Comparison of ENCODE assay signal across 9 cellular contexts in the genomic region with DNA sequence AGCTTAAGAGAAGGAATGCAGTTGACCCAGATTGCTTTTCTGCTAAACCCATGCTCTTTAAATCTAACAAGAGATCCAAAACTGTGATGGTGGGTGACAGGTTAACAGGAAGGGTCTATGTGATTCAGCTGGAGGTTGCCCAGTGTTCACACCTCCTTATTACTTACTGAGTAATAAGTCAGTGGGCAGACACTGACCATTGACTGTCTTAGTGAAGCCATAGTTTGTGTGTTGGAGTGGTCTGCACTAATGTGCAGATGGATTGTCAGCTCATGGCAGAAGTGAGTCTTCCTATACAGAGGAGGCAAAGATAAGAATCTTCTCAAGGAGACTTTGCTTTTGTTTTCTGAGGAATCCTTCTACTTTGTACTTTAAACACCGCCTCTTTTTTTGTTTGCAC. TPM values are rescaled to one million over a fixed set of nuclear protein-coding genes. Genes with fewer than 3 reads are reported as not detected.
DNase-seq lines count a peak whose midpoint lies in the region; ATAC-seq and TF ChIP-seq lines count a peak whose summit lies in the region.
"Had no signal": no experiment of that assay in that cellular context is flagged by ENCODE, and none has a peak within 500 bp of the region (broad histone marks: within the 10 kb centered on the region; RNA-seq: fewer than 3 reads in every experiment).

No MANE protein-coding gene starts in this region.

- H3K27me3 Mint-ChIP-seq in activated naive CD4-positive, alpha-beta T cell treated with anti-CD3 and anti-CD28 coated beads for 36 hours (ENCODE audit: low read depth) = no peaks in the 10 kb centered on the region
- H3K27me3 Mint-ChIP-seq in activated naive CD8-positive, alpha-beta T cell treated with anti-CD3 and anti-CD28 coated beads, Interleukin-2, amount 10 ng/mL, durations not matched to agents 7 days and 5 days = no peaks in the 10 kb centered on the region
- H3K27me3 Mint-ChIP-seq in type B pancreatic cell = no peaks in the 10 kb centered on the region

- H3K27me3 ChIP-seq in left lung = peaks cover 0 to 5% of the 10 kb centered on the region in 2 donors

- H3K4me3 Mint-ChIP-seq in activated naive CD4-positive, alpha-beta T cell treated with anti-CD3 and anti-CD28 coated beads for 36 hours = peak overlapping the region; percentile 82
- peak overlapping the region; percentile 92 for H3K4me3 Mint-ChIP-seq in activated naive CD8-positive, alpha-beta T cell treated with anti-CD3 and anti-CD28 coated beads, Interleukin-2, amount 10 ng/mL, durations not matched to agents 7 days and 5 days
- peak overlapping the region; percentile 95 for H3K4me3 Mint-ChIP-seq in type B pancreatic cell

- TF ChIP-seq CTCF in left lung (IDR thresholded peaks at IDR 0.05) (no peak), type B pancreatic cell (conservative IDR thresholded peaks at IDR 0.05) (no peak)

- H3K9me3 Mint-ChIP-seq in activated naive CD4-positive, alpha-beta T cell treated with anti-CD3 and anti-CD28 coated beads for 36 hours = no peaks in the 10 kb centered on the region
- H3K9me3 Mint-ChIP-seq in activated naive CD8-positive, alpha-beta T cell treated with anti-CD3 and anti-CD28 coated beads, Interleukin-2, amount 10 ng/mL, durations not matched to agents 7 days and 5 days = no peaks in the 10 kb centered on the region
- H3K9me3 Mint-ChIP-seq in type B pancreatic cell = no peaks in the 10 kb centered on the region

- CTCF ChIA-PET in activated naive CD4-positive, alpha-beta T cell treated with anti-CD3 and anti-CD28 coated beads for 36 hours (lab: Charles Lee) = interaction anchor here (0.8 to 1.4 kb wide), 4 partner anchors 17 to 31 kb away, joined by 3 to 7 read pairs (median 5); no protein-coding TSS in a partner anchor

- intact Hi-C loops in activated naive CD4-positive, alpha-beta T cell treated with anti-CD3 and anti-CD28 coated beads for 36 hours (cut with micrococcal nuclease) = no loop called here
- intact Hi-C loops in left lung (cut with DNase I) = no loop called here

- peaks cover 1% of the 10 kb centered on the region for H3K36me3 Mint-ChIP-seq in activated naive CD4-positive, alpha-beta T cell treated with anti-CD3 and anti-CD28 coated beads for 36 hours (ENCODE audit: low read depth)
- peaks cover 4% of the 10 kb centered on the region for H3K36me3 Mint-ChIP-seq in activated naive CD8-positive, alpha-beta T cell treated with anti-CD3 and anti-CD28 coated beads, Interleukin-2, amount 10 ng/mL, durations not matched to agents 7 days and 5 days
- no peaks in the 10 kb centered on the region for H3K36me3 Mint-ChIP-seq in type B pancreatic cell

- H3K4me3 ChIP-seq in left lung = peak overlapping the region; percentile 73 to 77

- ATAC-seq in activated naive CD8-positive, alpha-beta T cell treated with anti-CD3 and anti-CD28 coated beads, Interleukin-2, amount 10 ng/mL, durations not matched to agents 7 days and 5 days (ENCODE audit: low read depth) = no peak
- ATAC-seq in left lung (no peak), left lobe of liver (no peak), HG02763 (IDR thresholded peaks at IDR 0.05; ENCODE audit: unreplicated experiment) (no peak)

- peak overlapping the region; percentile 95 to 97 for H3K27ac ChIP-seq in left lung

- H3K9me3 ChIP-seq in left lung = no peaks in the 10 kb centered on the region

- H3K27ac Mint-ChIP-seq in activated naive CD4-positive, alpha-beta T cell treated with anti-CD3 and anti-CD28 coated beads for 36 hours = peak overlapping the region; percentile 90
- H3K27ac Mint-ChIP-seq in activated naive CD8-positive, alpha-beta T cell treated with anti-CD3 and anti-CD28 coated beads, Interleukin-2, amount 10 ng/mL, durations not matched to agents 7 days and 5 days = no peak overlapping the region
- peak overlapping the region; percentile 92 for H3K27ac Mint-ChIP-seq in type B pancreatic cell

- H3K4me1 ChIP-seq in left lung = peaks cover 6 to 41% of the 10 kb centered on the region in 2 donors

- POLR2A ChIA-PET in activated naive CD8-positive, alpha-beta T cell treated with anti-CD3 and anti-CD28 coated beads, Interleukin-2, amount 10 ng/mL, durations not matched to agents 7 days and 5 days (lab: Charles Lee) = interaction anchor here (0.6 to 4.6 kb wide), 9 partner anchors 12 to 287 kb away, joined by 3 to 59 read pairs (median 5); a partner anchor contains a TSS

- DNase-seq in activated naive CD4-positive, alpha-beta T cell treated with anti-CD3 and anti-CD28 coated beads for 36 hours = no peak
- no peak for DNase-seq in activated naive CD4-positive, alpha-beta T cell treated with anti-CD3 and anti-CD28 coated beads, Interleukin-2, amount 50 U/mL, for 16 hours
- DNase-seq in activated naive CD8-positive, alpha-beta T cell treated with anti-CD3 and anti-CD28 coated beads, Interleukin-2, amount 10 ng/mL, durations not matched to agents 7 days and 5 days = no peak
- DNase-seq in left lung (no peak), type B pancreatic cell (ENCODE audit: extremely low spot score, unreplicated experiment) (no peak), left lobe of liver (ENCODE audit: low spot score) (no peak), AML-193 (lab: John Stamatoyannopoulos, UW) (no peak)
- DNase-seq: NK-92 treated with Interleukin-12 subunit alpha and Interleukin-12 subunit beta, amount 100 ng/mL, for 24 hours had no signal

- no peaks in the 10 kb centered on the region for H3K36me3 ChIP-seq in left lung

- H3K4me1 Mint-ChIP-seq in activated naive CD4-positive, alpha-beta T cell treated with anti-CD3 and anti-CD28 coated beads for 36 hours (ENCODE audit: low read depth) = peaks cover 36% of the 10 kb centered on the region
- H3K4me1 Mint-ChIP-seq in activated naive CD8-positive, alpha-beta T cell treated with anti-CD3 and anti-CD28 coated beads, Interleukin-2, amount 10 ng/mL, durations not matched to agents 7 days and 5 days = peaks cover 32% of the 10 kb centered on the region
- H3K4me1 Mint-ChIP-seq in type B pancreatic cell (ENCODE audit: unreplicated experiment) = peaks cover 20% of the 10 kb centered on the region

RNA-seq across cellular contexts. Expression of a gene that starts 15.2 kb away (rescaled TPM):
- total RNA-seq in activated naive CD4-positive, alpha-beta T cell treated with anti-CD3 and anti-CD28 coated beads for 36 hours = 10 to 100 TPM; 14.9 to 18.0 TPM
- total RNA-seq in activated naive CD8-positive, alpha-beta T cell treated with anti-CD3 and anti-CD28 coated beads, Interleukin-2, amount 10 ng/mL, durations not matched to agents 7 days and 5 days = 10 to 100 TPM; 38.0 to 38.5 TPM
- total RNA-seq in left lung (10 to 100 TPM; 59.9 to 65.5 TPM), type B pancreatic cell (ENCODE audit: low replicate concordance) (38.3 and 74.9 TPM in 2 replicates), left lobe of liver (30.1 TPM)

RNA-seq across cellular contexts. Expression of a gene that starts 18.2 kb away (rescaled TPM):
- 10 to 100 TPM; 18.7 to 20.0 TPM for total RNA-seq in activated naive CD4-positive, alpha-beta T cell treated with anti-CD3 and anti-CD28 coated beads for 36 hours
- 10 to 100 TPM; 35.7 to 39.1 TPM for total RNA-seq in activated naive CD8-positive, alpha-beta T cell treated with anti-CD3 and anti-CD28 coated beads, Interleukin-2, amount 10 ng/mL, durations not matched to agents 7 days and 5 days
- total RNA-seq in left lung = 10 to 100 TPM; 21.5 to 28.0 TPM
- total RNA-seq in type B pancreatic cell (ENCODE audit: low replicate concordance) = 26.4 and 29.1 TPM in 2 replicates
- total RNA-seq in left lobe of liver = 11.5 TPM

RNA-seq across cellular contexts. Expression of a gene that starts 40.2 kb away (rescaled TPM):
- not detected for total RNA-seq in activated naive CD4-positive, alpha-beta T cell treated with anti-CD3 and anti-CD28 coated beads for 36 hours
- under 1 TPM in 1 of 2 experiments, not detected in 1; 0.60 TPM for total RNA-seq in activated naive CD8-positive, alpha-beta T cell treated with anti-CD3 and anti-CD28 coated beads, Interleukin-2, amount 10 ng/mL, durations not matched to agents 7 days and 5 days
- 100 to 1,000 TPM in 1 of 2 donors, 10 to 100 TPM in 1; 92.6 to 184 TPM for total RNA-seq in left lung
- not detected in 2 replicates for total RNA-seq in type B pancreatic cell (ENCODE audit: low replicate concordance)
- total RNA-seq in left lobe of liver = 8.0 TPM

Comparison
In these comparisons a context has a peak if more than half of its experiments do, and no peak if none do; other contexts are left out.
1. RNA of a gene that starts 40.2 kb away (total RNA-seq): 92.6 to 184 TPM in left lung; 8.0 TPM in left lobe of liver (single experiment), 0.60 TPM in activated naive CD8-positive, alpha-beta T cell treated with anti-CD3 and anti-CD28 coated beads, Interleukin-2, amount 10 ng/mL, durations not matched to agents 7 days and 5 days, not detected in activated naive CD4-positive, alpha-beta T cell treated with anti-CD3 and anti-CD28 coated beads for 36 hours and not detected in type B pancreatic cell; every median in the first group is over 10 times any median in the second.
2. Peak in every context shown above with its lines, with median percentiles within 50 percentile points of each other: H3K4me3 Mint-ChIP-seq.